Comparison of ENCODE assay signal across 20 cellular contexts in the genomic region with DNA sequence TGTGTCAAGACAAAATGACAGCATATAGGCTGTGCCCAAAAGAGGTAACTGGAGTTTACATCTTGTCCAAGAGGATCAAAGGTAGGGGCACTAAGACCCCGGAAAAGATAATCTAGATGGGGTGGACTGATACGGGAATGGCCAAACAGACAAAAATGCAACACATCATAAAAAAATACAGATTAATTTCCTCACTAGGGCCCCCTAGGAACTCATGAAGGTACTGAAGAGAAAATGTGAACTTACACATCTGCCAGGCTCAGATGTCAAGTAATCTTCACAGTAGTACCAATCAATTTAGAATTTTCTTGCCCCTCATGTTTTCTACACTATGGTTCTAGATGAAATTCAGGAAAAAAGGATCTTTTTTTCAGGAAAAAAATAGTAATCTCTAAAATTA.
DNase-seq lines count a peak whose midpoint lies in the region; ATAC-seq and TF ChIP-seq lines count a peak whose summit lies in the region.
"Had no signal": no experiment of that assay in that cellular context is flagged by ENCODE, and none has a peak within 500 bp of the region (broad histone marks: within the 10 kb centered on the region; RNA-seq: fewer than 3 reads in every experiment).

No MANE protein-coding gene starts in this region.

- no peak overlapping the region for H3K27ac ChIP-seq in 22Rv1
- no peak overlapping the region for H3K27ac ChIP-seq in WERI-Rb-1
- H3K27ac ChIP-seq: SJCRH30 had no signal

- peaks cover 2% of the 10 kb centered on the region for H3K9me3 ChIP-seq in WERI-Rb-1 (ENCODE audit: severe bottlenecking)

- H3K4me3 Mint-ChIP-seq in HFFc6 (no peak overlapping the region), mesothelial cell of epicardium (no peak overlapping the region)
- no peak overlapping the region for H3K4me3 Mint-ChIP-seq in activated CD8-positive, alpha-beta T cell treated with anti-CD3 and anti-CD28 coated beads, Interleukin-2, amount 10 ng/mL, durations not matched to agents 7 days and 5 days
- H3K4me3 Mint-ChIP-seq: CD4-positive, alpha-beta T cell; T-cell had no signal

- TF ChIP-seq CTCF in 22Rv1 (IDR thresholded peaks at IDR 0.05) (peak; percentile 30), HFFc6 (IDR thresholded peaks at IDR 0.05) (0 out of 2 replicates have a peak, but pooled peaks have one; percentile 10), WERI-Rb-1 (IDR thresholded peaks at IDR 0.05; ENCODE audit: low read depth, low read length) (0 out of 2 replicates have a peak, but pooled peaks have one; percentile 2), mesothelial cell of epicardium (IDR thresholded peaks at IDR 0.05; ENCODE audit: unreplicated experiment) (peak; percentile 33)

- DNase-seq in HFFc6 (no peak), WERI-Rb-1 (no peak), mesothelial cell of epicardium (ENCODE audit: low spot score in 2 of 2, unreplicated experiment in 2 of 2) (no peak), erythroblast (lab: John Stamatoyannopoulos, UW) (no peak), ACHN (no peak)
- DNase-seq in activated CD8-positive, alpha-beta T cell treated with anti-CD3 and anti-CD28 coated beads, Interleukin-2, amount 10 ng/mL, durations not matched to agents 7 days and 5 days: no peak
- no peak for DNase-seq in effector CD8-positive, alpha-beta T cell (lab: John Stamatoyannopoulos, UW)
- DNase-seq: CD4-positive, alpha-beta T cell; COR-L47; DMS79; HCEC 1CT; KBM-7; MV-4-11; NCI-H1694; NCI-H2081 treated with DMSO at 0.1 percent for 48 hours; NCI-H446 treated with DMSO at 0.1 percent for 48 hours; NCI-H526 treated with DMSO at 0.1 percent for 48 hours; SJCRH30; T-cell had no signal

- H3K36me3 Mint-ChIP-seq in HFFc6 (ENCODE audit: low read depth): no peaks in the 10 kb centered on the region
- H3K36me3 Mint-ChIP-seq in mesothelial cell of epicardium: no peaks in the 10 kb centered on the region
- H3K36me3 Mint-ChIP-seq in activated CD8-positive, alpha-beta T cell treated with anti-CD3 and anti-CD28 coated beads, Interleukin-2, amount 10 ng/mL, durations not matched to agents 7 days and 5 days (ENCODE audit: low read depth): no peaks in the 10 kb centered on the region
- H3K36me3 Mint-ChIP-seq: T-cell had no signal

- H3K27me3 ChIP-seq in WERI-Rb-1 (ENCODE audit: insufficient read depth, low read depth, severe bottlenecking): peaks cover 3% of the 10 kb centered on the region

- no peak for ATAC-seq in activated CD8-positive, alpha-beta T cell treated with anti-CD3 and anti-CD28 coated beads, Interleukin-2, amount 10 ng/mL, durations not matched to agents 7 days and 5 days
- ATAC-seq: T-cell had no signal

- CTCF ChIA-PET in activated CD8-positive, alpha-beta T cell treated with anti-CD3 and anti-CD28 coated beads, Interleukin-2, amount 10 ng/mL, durations not matched to agents 7 days and 5 days (lab: Charles Lee): interaction anchor here (1.8 kb wide), 1 partner anchor 17 kb away, joined by 3 read pairs; no protein-coding TSS in a partner anchor

- H3K27ac Mint-ChIP-seq in HFFc6: no peak overlapping the region
- H3K27ac Mint-ChIP-seq in mesothelial cell of epicardium: no peak overlapping the region
- H3K27ac Mint-ChIP-seq in activated CD8-positive, alpha-beta T cell treated with anti-CD3 and anti-CD28 coated beads, Interleukin-2, amount 10 ng/mL, durations not matched to agents 7 days and 5 days: no peak overlapping the region
- H3K27ac Mint-ChIP-seq: CD4-positive, alpha-beta T cell; T-cell had no signal

- in situ Hi-C loops in ACHN (cut with HindIII; ENCODE audit: low pct_ligation_motif_present, low pct_unique_long_range_greater_than_20kb, low sequenced_read_pairs): no loop called here

- TF ChIP-seq POLR2A in erythroblast (IDR thresholded peaks at IDR 0.05; ENCODE audit: low read length): no peak

- no peak overlapping the region for H3K4me3 ChIP-seq in WERI-Rb-1 (ENCODE audit: low read depth, low read length)
- H3K4me3 ChIP-seq: SJCRH30 had no signal

- no peaks in the 10 kb centered on the region for H3K27me3 Mint-ChIP-seq in HFFc6 (ENCODE audit: insufficient read depth)
- no peaks in the 10 kb centered on the region for H3K27me3 Mint-ChIP-seq in mesothelial cell of epicardium (ENCODE audit: low read depth)
- H3K27me3 Mint-ChIP-seq in activated CD8-positive, alpha-beta T cell treated with anti-CD3 and anti-CD28 coated beads, Interleukin-2, amount 10 ng/mL, durations not matched to agents 7 days and 5 days (ENCODE audit: low read depth): no peaks in the 10 kb centered on the region
- H3K27me3 Mint-ChIP-seq: CD4-positive, alpha-beta T cell; T-cell had no signal

- no peaks in the 10 kb centered on the region for H3K36me3 ChIP-seq in WERI-Rb-1
- H3K36me3 ChIP-seq: SJCRH30 had no signal

- POLR2A ChIA-PET in activated CD8-positive, alpha-beta T cell treated with anti-CD3 and anti-CD28 coated beads, Interleukin-2, amount 10 ng/mL, durations not matched to agents 7 days and 5 days (lab: Charles Lee): no interaction called here

- H3K4me1 Mint-ChIP-seq in HFFc6 (ENCODE audit: low read depth) (no peaks in the 10 kb centered on the region), mesothelial cell of epicardium (peaks cover 11% of the 10 kb centered on the region)
- H3K4me1 Mint-ChIP-seq in activated CD8-positive, alpha-beta T cell treated with anti-CD3 and anti-CD28 coated beads, Interleukin-2, amount 10 ng/mL, durations not matched to agents 7 days and 5 days (ENCODE audit: low read depth): no peaks in the 10 kb centered on the region
- H3K4me1 Mint-ChIP-seq: T-cell had no signal

- H3K9me3 Mint-ChIP-seq in HFFc6: peaks cover 43% of the 10 kb centered on the region
- peaks cover 8% of the 10 kb centered on the region for H3K9me3 Mint-ChIP-seq in mesothelial cell of epicardium
- no peaks in the 10 kb centered on the region for H3K9me3 Mint-ChIP-seq in activated CD8-positive, alpha-beta T cell treated with anti-CD3 and anti-CD28 coated beads, Interleukin-2, amount 10 ng/mL, durations not matched to agents 7 days and 5 days (ENCODE audit: insufficient read depth)
